8 cellular contexts compared by ENCODE assay signal in genomic region chr6:130366011-130366963, GRCh38. TPM values are rescaled to one million over a fixed set of nuclear protein-coding genes. Genes with fewer than 3 reads are reported as not detected.
DNase-seq lines count a peak whose midpoint lies in the region; ATAC-seq, FAIRE-seq and TF ChIP-seq lines count a peak whose summit lies in the region.

TSS of gene TMEM200A (plus strand) at chr6:130366017. CDS start at chr6:130440423, 74,406 bp downstream.

- TF ChIP-seq RAD21 in H1 (IDR thresholded peaks at IDR 0.05 in 1 of 2, conservative IDR thresholded peaks at IDR 0.05 in 1 of 2; ENCODE audit: low read depth in 2 of 2, low read length in 2 of 2): peak in 1 of 2 experiments; percentile 33; a peak in 2 of 4 replicates

- H2BK120ac ChIP-seq in H1 (replicated peaks; ENCODE audit: low read depth, low read length) (no peak within 1 kb of the TSS), mesenchymal stem cell (ENCODE audit: low read depth, low read length) (peak within 1 kb of the TSS; percentile 89)

- H3K9ac ChIP-seq in H1 (replicated peaks in 1 of 4; ENCODE audit: extremely low read depth in 1 of 4, low read depth in 3 of 4, low read length in 3 of 4): peak within 1 kb of the TSS; percentile 57 to 73 (median 69)
- peak within 1 kb of the TSS; percentile 95 for H3K9ac ChIP-seq in mesenchymal stem cell (ENCODE audit: low read length)

- H3K9me3 ChIP-seq in H1 (ENCODE audit: insufficient read depth in 2 of 2, low read depth in 1 of 2, low read length in 1 of 2): no peaks in the 10 kb centered on the region
- no peaks in the 10 kb centered on the region for H3K9me3 ChIP-seq in mesenchymal stem cell (ENCODE audit: control insufficient read depth, low read length)

- peaks cover 5% of the 10 kb centered on the region for H3K23me2 ChIP-seq in H1 (ENCODE audit: low read depth, low read length)

- no peak within 1 kb of the TSS for H3K27ac ChIP-seq in H1 (ENCODE audit: low read depth, low read length)
- H3K27ac ChIP-seq in mesenchymal stem cell (ENCODE audit: low read length, poor library complexity, severe bottlenecking): no peak within 1 kb of the TSS

- 3% methylated on average over 21 of the region's 75 CpGs; no CpG with 5 or more reads in 1 of the 2 experiments for WGBS in H1 (ENCODE audit: extremely low coverage in 1 of 2, insufficient coverage in 1 of 2, insufficient read length in 1 of 2, insufficient replicate concordance in 2 of 2, low coverage in 1 of 2, low lambda C conversion rate in 2 of 2, missing lambda C conversion rate in 1 of 2), 2 experiments
- under 1% methylated on average over 44 of the region's 75 CpGs for WGBS in mesenchymal stem cell

- peaks cover 2% of the 10 kb centered on the region for H3K9me3 Mint-ChIP-seq in activated CD4-positive, alpha-beta T cell treated with anti-CD3 and anti-CD28 coated beads, Interleukin-2, amount 10 ng/mL, durations not matched to agents 7 days and 5 days
- no peaks in the 10 kb centered on the region for H3K9me3 Mint-ChIP-seq in stimulated activated memory B cell treated with anti-CD40 and anti-IgM and Interleukin-4, amounts not matched to agents 10 μg/mL and 1 μg/mL and 100 μg/mL, for 72 hours

- peak within 1 kb of the TSS; percentile 36 for H4K5ac ChIP-seq in H1 (ENCODE audit: insufficient read length, low read depth, low read length)

- H3K4me1 Mint-ChIP-seq in activated CD4-positive, alpha-beta T cell treated with anti-CD3 and anti-CD28 coated beads, Interleukin-2, amount 10 ng/mL, durations not matched to agents 7 days and 5 days: peaks cover 19% of the 10 kb centered on the region
- peaks cover 16% of the 10 kb centered on the region for H3K4me1 Mint-ChIP-seq in stimulated activated memory B cell treated with anti-CD40 and anti-IgM and Interleukin-4, amounts not matched to agents 10 μg/mL and 1 μg/mL and 100 μg/mL, for 72 hours

- H3K4me2 ChIP-seq in H1 (ENCODE audit: insufficient read depth in 1 of 2, low read depth in 2 of 2, low read length in 2 of 2): peak within 1 kb of the TSS; percentile 73 to 83
- peak within 1 kb of the TSS; percentile 100 for H3K4me2 ChIP-seq in mesenchymal stem cell (ENCODE audit: low read length, poor library complexity, severe bottlenecking)

- H3K14ac ChIP-seq in H1 (ENCODE audit: insufficient read length): no peak within 1 kb of the TSS
- peak within 1 kb of the TSS; percentile 74 to 99 for H3K14ac ChIP-seq in mesenchymal stem cell (ENCODE audit: low read length in 2 of 2)

- H2AFZ ChIP-seq in H1 (ENCODE audit: low read length) (peak within 1 kb of the TSS; percentile 91), mesenchymal stem cell (ENCODE audit: low read depth, low read length) (peak within 1 kb of the TSS; percentile 94)

- H3K4me3 Mint-ChIP-seq in activated CD4-positive, alpha-beta T cell treated with anti-CD3 and anti-CD28 coated beads, Interleukin-2, amount 10 ng/mL, durations not matched to agents 7 days and 5 days: peak within 1 kb of the TSS; percentile 70
- H3K4me3 Mint-ChIP-seq in stimulated activated memory B cell treated with anti-CD40 and anti-IgM and Interleukin-4, amounts not matched to agents 10 μg/mL and 1 μg/mL and 100 μg/mL, for 72 hours: peak within 1 kb of the TSS; percentile 67

- H3K56ac ChIP-seq in H1 (replicated peaks; ENCODE audit: insufficient read length, low read depth, low read length): no peak within 1 kb of the TSS

- H4K20me1 ChIP-seq in H1 (replicated peaks in 1 of 2; ENCODE audit: control insufficient read depth in 1 of 2, insufficient read depth in 2 of 2, low read length in 2 of 2): peaks cover 2 to 5% of the 10 kb centered on the region in 2 experiments

- H2BK12ac ChIP-seq in H1 (ENCODE audit: low read depth, low read length) (0 out of 2 replicates have a peak within 1 kb of the TSS, but pooled peaks have one; percentile 12), mesenchymal stem cell (ENCODE audit: low read length in 2 of 2) (peak within 1 kb of the TSS; percentile 83 to 98)

- peak; percentile 8 for DNase-seq in activated CD4-positive, alpha-beta T cell treated with anti-CD3 and anti-CD28 coated beads, Interleukin-2, amount 10 ng/mL, durations not matched to agents 7 days and 5 days
- peak; percentile 13 to 58 for DNase-seq in H1 (ENCODE audit: low read depth in 1 of 2, low spot score in 2 of 2)
- peak; percentile 73 for DNase-seq in mesenchymal stem cell
- no peak for DNase-seq in cerebellar nuclear complex (lab: John Stamatoyannopoulos, UW)

- H2BK15ac ChIP-seq in H1 (ENCODE audit: low read length): no peak within 1 kb of the TSS; the same call in 1 of the 2 replicates
- peak within 1 kb of the TSS; percentile 99 for H2BK15ac ChIP-seq in mesenchymal stem cell (ENCODE audit: low read depth, poor library complexity, severe bottlenecking)

- FAIRE-seq in H1 (lab: Jason Lieb, UNC): peak; percentile 13

- H2AK5ac ChIP-seq in H1 (ENCODE audit: low read depth, low read length): no peak within 1 kb of the TSS
- no peak within 1 kb of the TSS for H2AK5ac ChIP-seq in mesenchymal stem cell (ENCODE audit: low read length, severe bottlenecking)

- H2BK5ac ChIP-seq in H1 (ENCODE audit: low read depth, low read length): peak within 1 kb of the TSS; percentile 27; the same call in 1 of the 2 replicates
- peak within 1 kb of the TSS; percentile 44 for H2BK5ac ChIP-seq in mesenchymal stem cell (ENCODE audit: low read depth, low read length, poor library complexity, severe bottlenecking)

- H3K4me3 ChIP-seq in H1 (ENCODE audit: extremely low read depth in 1 of 4, insufficient read depth in 2 of 4, low read depth in 3 of 4, low read length in 4 of 4) (peak within 1 kb of the TSS; percentile 72 to 77 (median 76)), mesenchymal stem cell (ENCODE audit: insufficient read depth in 1 of 2, low read depth in 1 of 2, low read length in 2 of 2) (peak within 1 kb of the TSS; percentile 71 to 86)

- ATAC-seq in HG03159 (IDR thresholded peaks at IDR 0.05; ENCODE audit: unreplicated experiment) (peak; percentile 21), GM21515 (IDR thresholded peaks at IDR 0.05; ENCODE audit: unreplicated experiment) (no peak)
- ATAC-seq in stimulated activated memory B cell treated with anti-CD40 and anti-IgM and Interleukin-4, amounts not matched to agents 10 μg/mL and 1 μg/mL and 100 μg/mL, for 72 hours: peak; percentile 66

- CTCF ChIA-PET in activated CD4-positive, alpha-beta T cell treated with anti-CD3 and anti-CD28 coated beads, Interleukin-2, amount 10 ng/mL, durations not matched to agents 7 days and 5 days (lab: Charles Lee): interaction anchor here (0.6 to 1.6 kb wide), 9 partner anchors 10 to 350 kb away, joined by 3 to 9 read pairs (median 3); no protein-coding TSS in a partner anchor
- CTCF ChIA-PET in H1 (lab: Charles Lee; ENCODE audit: partially characterized antibody): interaction anchor here (0.5 to 1.4 kb wide), 16 partner anchors 8 to 398 kb away, joined by 3 to 5 read pairs (median 3); no protein-coding TSS in a partner anchor

- H3K4ac ChIP-seq in H1 (replicated peaks; ENCODE audit: insufficient read length, low read depth, low read length) (no peak within 1 kb of the TSS), mesenchymal stem cell (ENCODE audit: low read depth in 1 of 2, low read length in 2 of 2) (peak within 1 kb of the TSS; percentile 47 to 91)

- H3K23ac ChIP-seq in H1 (ENCODE audit: insufficient read length): no peak within 1 kb of the TSS
- H3K23ac ChIP-seq in mesenchymal stem cell (ENCODE audit: low read length in 2 of 2): peak within 1 kb of the TSS in 1 of 2 experiments; percentile 78

- peaks cover 3% of the 10 kb centered on the region for H3K36me3 Mint-ChIP-seq in activated CD4-positive, alpha-beta T cell treated with anti-CD3 and anti-CD28 coated beads, Interleukin-2, amount 10 ng/mL, durations not matched to agents 7 days and 5 days (ENCODE audit: low read depth)
- H3K36me3 Mint-ChIP-seq in stimulated activated memory B cell treated with anti-CD40 and anti-IgM and Interleukin-4, amounts not matched to agents 10 μg/mL and 1 μg/mL and 100 μg/mL, for 72 hours: no peaks in the 10 kb centered on the region

- no peak within 1 kb of the TSS for H3K27ac Mint-ChIP-seq in activated CD4-positive, alpha-beta T cell treated with anti-CD3 and anti-CD28 coated beads, Interleukin-2, amount 10 ng/mL, durations not matched to agents 7 days and 5 days
- H3K27ac Mint-ChIP-seq in stimulated activated memory B cell treated with anti-CD40 and anti-IgM and Interleukin-4, amounts not matched to agents 10 μg/mL and 1 μg/mL and 100 μg/mL, for 72 hours: no peak within 1 kb of the TSS

- no peaks in the 10 kb centered on the region for H3K27me3 ChIP-seq in H1 (replicated peaks in 1 of 4; ENCODE audit: control insufficient read depth in 3 of 4, extremely low read depth in 1 of 4, insufficient read depth in 3 of 4, low read length in 3 of 4)
- H3K27me3 ChIP-seq in mesenchymal stem cell (ENCODE audit: control insufficient read depth in 1 of 2, insufficient read depth in 1 of 2, low read length in 2 of 2): peaks cover 0 to 33% of the 10 kb centered on the region in 2 experiments

- H3K18ac ChIP-seq in H1 (ENCODE audit: extremely low read depth, low read length) (peak within 1 kb of the TSS; percentile 33; the same call in 1 of the 2 replicates), mesenchymal stem cell (ENCODE audit: low read depth in 1 of 2, low read length in 2 of 2) (peak within 1 kb of the TSS; percentile 89 to 99)

- peaks cover 0 to 28% of the 10 kb centered on the region in 2 experiments; a peak in 2 of 4 replicates for H3K79me2 ChIP-seq in H1 (ENCODE audit: control insufficient read depth in 1 of 2, insufficient read depth in 2 of 2, low read length in 2 of 2)

- H4K91ac ChIP-seq in H1 (replicated peaks; ENCODE audit: insufficient read length, low read length): peak within 1 kb of the TSS; percentile 18
- H4K91ac ChIP-seq in mesenchymal stem cell (ENCODE audit: low read length): peak within 1 kb of the TSS; percentile 96

- no peak within 1 kb of the TSS for H2BK20ac ChIP-seq in H1 (ENCODE audit: low read length)

- POLR2A ChIA-PET in activated CD4-positive, alpha-beta T cell treated with anti-CD3 and anti-CD28 coated beads, Interleukin-2, amount 10 ng/mL, durations not matched to agents 7 days and 5 days (lab: Charles Lee): no interaction called here
- POLR2A ChIA-PET in H1 (lab: Charles Lee; ENCODE audit: partially characterized antibody): interaction anchor here (0.7 kb wide), 1 partner anchor 1197 kb away, joined by 3 read pairs; no protein-coding TSS in a partner anchor

- peak within 1 kb of the TSS; percentile 88 for H4K8ac ChIP-seq in H1 (ENCODE audit: extremely low read depth, insufficient read depth, low read length)
- H4K8ac ChIP-seq in mesenchymal stem cell (ENCODE audit: low read length): peak within 1 kb of the TSS; percentile 84

- H3K36me3 ChIP-seq in H1 (ENCODE audit: control insufficient read depth in 2 of 4, insufficient read depth in 4 of 4, low read length in 3 of 4): no peaks in the 10 kb centered on the region
- peaks cover 0 to 14% of the 10 kb centered on the region in 2 experiments for H3K36me3 ChIP-seq in mesenchymal stem cell (ENCODE audit: control insufficient read depth in 1 of 2, insufficient read depth in 2 of 2, low read depth in 1 of 2, low read length in 2 of 2)

- TF ChIP-seq CTCF in GM12874 (IDR thresholded peaks at IDR 0.05; ENCODE audit: insufficient read depth, low read depth, low read length) (0 out of 2 replicates have a peak, but pooled peaks have one; percentile 9), H1 (IDR thresholded peaks at IDR 0.05; ENCODE audit: control extremely low read depth in 1 of 3, insufficient read depth in 1 of 3, low read depth in 1 of 3, low read length in 3 of 3) (peak; percentile 8 to 38 (median 17))

- TF ChIP-seq POLR2A in H1 (IDR thresholded peaks at IDR 0.05; ENCODE audit: control extremely low read depth in 1 of 2, low read depth in 2 of 2, low read length in 2 of 2): no peak

- no peaks in the 10 kb centered on the region; a peak in 1 of 7 replicates for H3K4me1 ChIP-seq in H1 (replicated peaks in 1 of 4; ENCODE audit: control insufficient read depth in 3 of 4, insufficient read depth in 4 of 4, low read length in 3 of 4)
- peaks cover 14% of the 10 kb centered on the region for H3K4me1 ChIP-seq in mesenchymal stem cell (ENCODE audit: control insufficient read depth, insufficient read depth, low read depth, low read length)

- H3K27me3 Mint-ChIP-seq in activated CD4-positive, alpha-beta T cell treated with anti-CD3 and anti-CD28 coated beads, Interleukin-2, amount 10 ng/mL, durations not matched to agents 7 days and 5 days: peaks cover 48% of the 10 kb centered on the region
- H3K27me3 Mint-ChIP-seq in stimulated activated memory B cell treated with anti-CD40 and anti-IgM and Interleukin-4, amounts not matched to agents 10 μg/mL and 1 μg/mL and 100 μg/mL, for 72 hours: peaks cover 51% of the 10 kb centered on the region

- no peak for TF ChIP-seq EP300 in H1 (IDR thresholded peaks at IDR 0.05; ENCODE audit: borderline replicate concordance in 1 of 2, low read depth in 2 of 2, low read length in 2 of 2)

- H3K79me1 ChIP-seq in H1 (ENCODE audit: low read depth, low read length): no peaks in the 10 kb centered on the region
- no peaks in the 10 kb centered on the region for H3K79me1 ChIP-seq in mesenchymal stem cell (replicated peaks; ENCODE audit: low read length, poor library complexity, severe bottlenecking)

RNA-seq across cellular contexts. Expression of gene TMEM200A, which starts in this region (rescaled TPM):
- total RNA-seq in activated CD4-positive, alpha-beta T cell treated with anti-CD3 and anti-CD28 coated beads, Interleukin-2, amount 10 ng/mL, durations not matched to agents 7 days and 5 days: 1 to 10 TPM; 2.6 to 3.1 TPM
- total RNA-seq in H1 (2021; fragmentation: NEBNext Ultra II Directional; extraction: Animal tissue kit (Norgen Biotek cat#: 25700)): 12.9 and 13.9 TPM in 2 replicates
- 3.8 and 6.2 TPM in 2 replicates for polyA plus RNA-seq in H1 (2011; rRNA removed)
- polyA plus RNA-seq in H1 (2011; cell fraction: cytosol; rRNA removed): 5.4 TPM
- 3.7 TPM for polyA plus RNA-seq in H1 (2011; cell fraction: nucleus; rRNA removed)
- polyA plus RNA-seq in H1 (2012, experiment 1 of 2): 8.2 to 11.3 TPM (median 9.6 TPM) in 4 replicates
- 1.9 TPM for polyA plus RNA-seq in H1 (2012, experiment 2 of 2)
- polyA plus RNA-seq in H1 (2013, experiment 1 of 2): 14.7 TPM
- 17.1 TPM for polyA plus RNA-seq in H1 (2013, experiment 2 of 2)
- 8.6 and 10.5 TPM in 2 replicates for polyA minus RNA-seq in H1 (2011; rRNA and poly(A)+ RNA removed)
- 5.9 TPM for polyA minus RNA-seq in H1 (2011; cell fraction: cytosol; rRNA and poly(A)+ RNA removed)
- 7.9 TPM for polyA minus RNA-seq in H1 (2011; cell fraction: nucleus; rRNA and poly(A)+ RNA removed)
- polyA plus RNA-seq in mesenchymal stem cell (2013, experiment 1 of 2): 21.2 TPM
- 20.6 TPM for polyA plus RNA-seq in mesenchymal stem cell (2013, experiment 2 of 2)

Comparison
In these comparisons a context has a peak if more than half of its experiments do, and no peak if none do; other contexts are left out.
1. DNase-seq: peak in activated CD4-positive, alpha-beta T cell treated with anti-CD3 and anti-CD28 coated beads, Interleukin-2, amount 10 ng/mL, durations not matched to agents 7 days and 5 days (single experiment), H1 (2 of 2) and mesenchymal stem cell (single experiment); none in cerebellar nuclear complex (0 of 2).